ENCODE assay signal across 8 cellular contexts in genomic region chr3:138187296-138188012, GRCh38. TPM values are rescaled to one million over a fixed set of nuclear protein-coding genes. Genes with fewer than 3 reads are reported as not detected.
DNase-seq lines count a peak whose midpoint lies in the region; ATAC-seq, FAIRE-seq and TF ChIP-seq lines count a peak whose summit lies in the region.

TSS of gene ARMC8 (plus strand) at chr3:138187301. CDS start at chr3:138187555, 254 bp downstream.

- TF ChIP-seq CTCF in chondrocyte (IDR thresholded peaks at IDR 0.05), result no peak
- TF ChIP-seq CTCF in kidney (IDR thresholded peaks at IDR 0.05; ENCODE audit: borderline replicate concordance, extremely low read depth, insufficient read depth), result no peak

- intact Hi-C loops in kidney (cut with DNase I), result no loop called here

- H3K4me3 ChIP-seq in kidney (ENCODE audit: low read length in 2 of 2), result peak within 1 kb of the TSS; percentile 85 to 95

- H3K4me1 Mint-ChIP-seq in IgD-negative memory B cell (peaks cover 21 to 32% (median 30%) of the 10 kb centered on the region in 3 donors), T-helper 17 cell (peaks cover 28% of the 10 kb centered on the region), chondrocyte (ENCODE audit: low read depth) (peaks cover 38% of the 10 kb centered on the region)

- H3K36me3 Mint-ChIP-seq in IgD-negative memory B cell (peaks cover 4% of the 10 kb centered on the region), T-helper 17 cell (ENCODE audit: low read depth) (peaks cover 2% of the 10 kb centered on the region), chondrocyte (ENCODE audit: low read depth) (peaks cover 8% of the 10 kb centered on the region)

- peak within 1 kb of the TSS; percentile 56 to 99 (median 99) for H3K27ac Mint-ChIP-seq in IgD-negative memory B cell
- H3K27ac Mint-ChIP-seq in T-helper 17 cell, result peak within 1 kb of the TSS; percentile 89
- peak within 1 kb of the TSS; percentile 99 for H3K27ac Mint-ChIP-seq in chondrocyte (ENCODE audit: unreplicated experiment)

- peak; percentile 67 for ATAC-seq in GM21717 (IDR thresholded peaks at IDR 0.05; ENCODE audit: unreplicated experiment)
- ATAC-seq in T-helper 17 cell, result peak; percentile 62

- DNase-seq in NCI-H510A treated with DMSO at 0.1 percent for 48 hours (lab: John Stamatoyannopoulos, UW), result peak; percentile 26
- DNase-seq in NCI-H510A (lab: John Stamatoyannopoulos, UW), result no peak
- peak in 1 of 3 donors; percentile 47 for DNase-seq in T-helper 17 cell
- DNase-seq in chondrocyte (ENCODE audit: low spot score), result no peak
- DNase-seq in kidney, result peak; percentile 83
- peak; percentile 20 to 24 for DNase-seq in stimulated activated CD4-positive, alpha-beta T cell treated with anti-CD3 and anti-CD28 coated beads, Interleukin-4, amount 100 ng/mL, for 4 hours

- peaks cover 3 to 11% of the 10 kb centered on the region in 2 donors for H3K4me1 ChIP-seq in kidney (ENCODE audit: control insufficient read depth in 1 of 2, insufficient read depth in 1 of 2, low read depth in 1 of 2, low read length in 2 of 2)

- H3K27me3 Mint-ChIP-seq in IgD-negative memory B cell, result peaks cover 10% of the 10 kb centered on the region
- peaks cover 11% of the 10 kb centered on the region for H3K27me3 Mint-ChIP-seq in T-helper 17 cell
- peaks cover 2% of the 10 kb centered on the region for H3K27me3 Mint-ChIP-seq in chondrocyte (ENCODE audit: low read depth)

- peak within 1 kb of the TSS; percentile 90 to 93 for H3K9ac ChIP-seq in kidney (ENCODE audit: low read length in 2 of 2)

- H3K27ac ChIP-seq in kidney (ENCODE audit: low read depth in 2 of 2, low read length in 2 of 2), result peak within 1 kb of the TSS; percentile 97 to 98

- FAIRE-seq in kidney (lab: Jason Lieb, UNC), result no peak

- H3K4me3 Mint-ChIP-seq in IgD-negative memory B cell (peak within 1 kb of the TSS; percentile 94 to 99 (median 96)), T-helper 17 cell (peak within 1 kb of the TSS; percentile 92), chondrocyte (ENCODE audit: unreplicated experiment) (peak within 1 kb of the TSS; percentile 92)

- H3K9me3 ChIP-seq in T-helper 17 cell (ENCODE audit: control insufficient read depth, low read length, poor library complexity, severe bottlenecking) (no peaks in the 10 kb centered on the region), kidney (ENCODE audit: control insufficient read depth in 1 of 2, low read length in 2 of 2) (no peaks in the 10 kb centered on the region)

- H3K9me3 Mint-ChIP-seq in IgD-negative memory B cell (no peaks in the 10 kb centered on the region), chondrocyte (ENCODE audit: low read depth) (no peaks in the 10 kb centered on the region)

- H3K36me3 ChIP-seq in kidney (ENCODE audit: control insufficient read depth in 1 of 2, insufficient read depth in 2 of 2, low read length in 2 of 2), result peaks cover 0 to under 1% of the 10 kb centered on the region in 2 donors

RNA-seq across cellular contexts. Expression of gene ARMC8, which starts in this region (rescaled TPM):
- polyA plus RNA-seq in IgD-negative memory B cell, result 42.6 TPM
- 10 to 100 TPM; 55.6 to 75.8 TPM for total RNA-seq in T-helper 17 cell
- total RNA-seq in chondrocyte, result 34.2 to 45.2 TPM (median 40.6 TPM) in 3 replicates
- 47.3 TPM for total RNA-seq in kidney
- 17.1 TPM for polyA plus RNA-seq in kidney (ENCODE audit: insufficient read depth, low read depth, low replicate concordance)

Comparison
In these comparisons a context has a peak if more than half of its experiments do, and no peak if none do; other contexts are left out.
1. DNase-seq: peak in NCI-H510A treated with DMSO at 0.1 percent for 48 hours (single experiment), kidney (single experiment) and stimulated activated CD4-positive, alpha-beta T cell treated with anti-CD3 and anti-CD28 coated beads, Interleukin-4, amount 100 ng/mL, for 4 hours (2 of 2); none in NCI-H510A (single experiment) and chondrocyte (single experiment).
2. Peak in every context shown above with its lines, with median percentiles within 50 percentile points of each other: H3K27ac Mint-ChIP-seq and H3K4me3 Mint-ChIP-seq.